12 cellular contexts compared by ENCODE assay signal in genomic region chr3:139574026-139574947, GRCh38. TPM values are rescaled to one million over a fixed set of nuclear protein-coding genes. Genes with fewer than 3 reads are reported as not detected.
A peak's percentile ranks its signal among the peaks of the same experiment; 100 is the strongest.
DNase-seq lines count a peak whose midpoint lies in the region; ATAC-seq and TF ChIP-seq lines count a peak whose summit lies in the region.
"Had no signal": no experiment of that assay in that cellular context is flagged by ENCODE, and none has a peak within 500 bp of the region (broad histone marks: within the 10 kb centered on the region; RNA-seq: fewer than 3 reads in every experiment).

No MANE protein-coding gene starts in this region.

- H3K27me3 ChIP-seq in testis: no peaks in the 10 kb centered on the region
- H3K27me3 ChIP-seq: Peyer's patch had no signal

- ATAC-seq in HG02973 (IDR thresholded peaks at IDR 0.05; ENCODE audit: unreplicated experiment): no peak
- no peak for ATAC-seq in HG02759 (IDR thresholded peaks at IDR 0.05; ENCODE audit: unreplicated experiment)

- TF ChIP-seq CTCF in fibroblast of the aortic adventitia (IDR thresholded peaks at IDR 0.05; ENCODE audit: insufficient read depth, low read length): no peak
- no peak for TF ChIP-seq CTCF in testis (IDR thresholded peaks at IDR 0.05)

- TF ChIP-seq POLR2A in testis (IDR thresholded peaks at IDR 0.05): no peak

- 57% methylated on average over 1 of the region's 1 CpG for WGBS in testis, 2 donors

- no peaks in the 10 kb centered on the region for H3K9me3 ChIP-seq in testis
- H3K9me3 ChIP-seq: Peyer's patch had no signal

- DNase-seq in NCI-H2196 (lab: John Stamatoyannopoulos, UW; ENCODE audit: unreplicated experiment) (peak; percentile 32), NCI-H2196 treated with DMSO at 0.1 percent for 48 hours (lab: John Stamatoyannopoulos, UW; ENCODE audit: unreplicated experiment) (no peak), NOMO-1 treated with dmso at 0.1 percent for 144 hours (lab: John Stamatoyannopoulos, UW; ENCODE audit: unreplicated experiment) (peak; percentile 13), fibroblast of the aortic adventitia (ENCODE audit: low read depth) (peak; percentile 25), testis (peak; percentile 58)
- no peak for DNase-seq in stimulated activated CD4-positive, alpha-beta T cell treated with anti-CD3 and anti-CD28 coated beads, Interleukin-4, amount 100 ng/mL, for 4 hours
- DNase-seq: activated CD4-positive, alpha-beta T cell treated with anti-CD3 and anti-CD28 coated beads, Interleukin-2, amount 50 U/mL, for 48 hours; mammary epithelial cell; NCI-H1436; Peyer's patch had no signal

- no peak overlapping the region for H3K27ac ChIP-seq in testis
- H3K27ac ChIP-seq: Peyer's patch had no signal

- intact Hi-C loops in testis (cut with DNase I; ENCODE audit: low total_unique reads): no loop called here

- no peaks in the 10 kb centered on the region for H3K36me3 ChIP-seq in testis (ENCODE audit: low read depth, missing control alignments)
- H3K36me3 ChIP-seq: Peyer's patch had no signal

- H3K4me3 ChIP-seq in fibroblast of the aortic adventitia (ENCODE audit: low read depth, low read length) (no peak overlapping the region), testis (no peak overlapping the region)
- H3K4me3 ChIP-seq: Peyer's patch had no signal

- no peaks in the 10 kb centered on the region for H3K4me1 ChIP-seq in testis
- H3K4me1 ChIP-seq: Peyer's patch had no signal

RNA-seq across cellular contexts. Expression of gene RBP1, which starts 34.7 kb away (rescaled TPM):
- total RNA-seq in fibroblast of the aortic adventitia (ENCODE audit: low replicate concordance) (31.2 and 49.1 TPM in 2 replicates), testis (10 to 100 TPM; 84.6 to 91.6 TPM)
- 168 TPM for polyA plus RNA-seq in testis (ENCODE audit: insufficient read depth, low read depth, low replicate concordance)

Comparison
In these comparisons a context has a peak if more than half of its experiments do, and no peak if none do; other contexts are left out.
1. DNase-seq: peak in NCI-H2196 (single experiment), NOMO-1 treated with dmso at 0.1 percent for 144 hours (single experiment), fibroblast of the aortic adventitia (single experiment) and testis (single experiment); none in NCI-H2196 treated with DMSO at 0.1 percent for 48 hours (single experiment) and stimulated activated CD4-positive, alpha-beta T cell treated with anti-CD3 and anti-CD28 coated beads, Interleukin-4, amount 100 ng/mL, for 4 hours (0 of 2).